Comparison of ENCODE assay signal across 8 cellular contexts in the genomic region with DNA sequence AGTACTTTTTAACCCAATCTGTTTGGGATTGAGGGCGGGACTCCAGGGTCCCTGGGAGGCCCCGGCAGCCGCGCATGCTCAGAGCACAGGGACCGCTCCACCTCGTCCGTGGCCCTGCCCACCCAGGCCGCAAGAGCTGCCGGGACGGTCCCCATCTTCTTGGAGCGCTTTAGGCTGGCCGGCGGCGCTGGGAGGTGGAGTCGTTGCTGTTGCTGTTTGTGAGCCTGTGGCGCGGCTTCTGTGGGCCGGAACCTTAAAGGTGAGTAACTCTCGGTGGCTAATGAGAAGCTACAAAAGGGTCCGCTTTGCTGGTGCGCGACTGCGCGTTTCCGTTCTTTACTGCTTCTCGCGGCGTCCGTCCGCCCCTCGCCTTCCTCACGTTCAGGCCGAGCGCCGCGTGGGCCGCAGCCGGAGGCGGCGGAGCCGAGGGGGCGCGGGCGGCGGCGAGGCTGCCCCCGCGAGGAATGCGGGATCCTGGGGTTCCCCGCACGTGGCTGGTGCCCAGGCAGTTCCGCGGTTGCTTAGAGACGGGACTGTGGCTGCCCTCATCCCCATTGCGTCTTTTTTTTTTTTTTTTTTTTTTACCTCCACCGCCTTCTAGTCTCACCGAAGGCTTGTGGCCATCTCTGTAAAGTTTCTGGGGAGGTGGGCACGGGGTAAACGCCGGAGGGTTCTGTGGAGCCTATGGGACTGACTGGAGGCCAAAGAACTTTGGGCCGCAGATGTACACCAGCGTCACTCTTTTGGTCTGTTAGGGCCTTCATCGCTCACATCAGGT. TPM values are rescaled to one million over a fixed set of nuclear protein-coding genes. Genes with fewer than 3 reads are reported as not detected.
A peak's percentile ranks its signal among the peaks of the same experiment; 100 is the strongest.
DNase-seq lines count a peak whose midpoint lies in the region; ATAC-seq and TF ChIP-seq lines count a peak whose summit lies in the region.

A gene (plus strand): TSS at position 154 of the 778 bp plus-strand sequence. CDS start 2,090 bp downstream, outside the sequence.

- H3K9me3 ChIP-seq in adrenal gland (replicated peaks in 1 of 3) (no peaks in the 10 kb centered on the region), heart left ventricle (no peaks in the 10 kb centered on the region), upper lobe of left lung (no peaks in the 10 kb centered on the region)

- H3K4me1 ChIP-seq in adrenal gland (replicated peaks in 1 of 2) (peaks cover 0 to 17% of the 10 kb centered on the region in 2 donors), heart left ventricle (peaks cover 0 to 31% (median 7%) of the 10 kb centered on the region in 12 donors), upper lobe of left lung (peaks cover 8 to 16% (median 8%) of the 10 kb centered on the region in 4 donors)

- no peaks in the 10 kb centered on the region for H3K27me3 ChIP-seq in adrenal gland
- H3K27me3 ChIP-seq in heart left ventricle, result no peaks in the 10 kb centered on the region
- no peaks in the 10 kb centered on the region for H3K27me3 ChIP-seq in upper lobe of left lung

- TF ChIP-seq POLR2A in adrenal gland (IDR thresholded peaks at IDR 0.05) (peak; percentile 24 to 71), heart left ventricle (IDR thresholded peaks at IDR 0.05) (peak in 1 of 2 donors; percentile 76), upper lobe of left lung (IDR thresholded peaks at IDR 0.05) (peak in 3 of 4 donors; percentile 41 to 81 (median 60))

- no peak for TF ChIP-seq EP300 in upper lobe of left lung (IDR thresholded peaks at IDR 0.05)

- peak within 1 kb of the TSS; percentile 62 for H3K4me3 ChIP-seq in GM12875 (ENCODE audit: low read depth, low read length)
- peak within 1 kb of the TSS; percentile 60 to 82 (median 70) for H3K4me3 ChIP-seq in adrenal gland
- peak within 1 kb of the TSS; percentile 65 to 98 (median 84) for H3K4me3 ChIP-seq in heart left ventricle
- H3K4me3 ChIP-seq in upper lobe of left lung, result peak within 1 kb of the TSS; percentile 71 to 99 (median 86)

- intact Hi-C loops in adrenal gland (cut with DNase I) (no loop called here), heart left ventricle (cut with DNase I) (loop anchor here in 3 of 10 donors (10.0 kb wide), 3 partner anchors 104 to 274 kb away; a partner anchor contains a TSS), posterior cingulate gyrus (cut with DNase I) (no loop called here)

- TF ChIP-seq CTCF in GM12875 (IDR thresholded peaks at IDR 0.05; ENCODE audit: borderline replicate concordance, insufficient read depth, low read depth, low read length), result no peak
- TF ChIP-seq CTCF in adrenal gland (IDR thresholded peaks at IDR 0.05), result no peak
- peak in 1 of 12 donors; percentile 17 for TF ChIP-seq CTCF in heart left ventricle (IDR thresholded peaks at IDR 0.05)
- no peak for TF ChIP-seq CTCF in upper lobe of left lung (IDR thresholded peaks at IDR 0.05)

- WGBS in adrenal gland, 4 donors, result 0 to 1% (median 0%) methylated on average over 19 to 63 of the region's 63 CpGs
- 0% methylated on average over 54 to 63 of the region's 63 CpGs for WGBS in heart left ventricle, 4 donors
- WGBS in upper lobe of left lung, 2 donors, result 0 to 1% methylated on average over 37 to 50 of the region's 63 CpGs

- H3K36me3 ChIP-seq in adrenal gland (replicated peaks in 1 of 2), result peaks cover 0 to 9% of the 10 kb centered on the region in 2 donors
- H3K36me3 ChIP-seq in heart left ventricle, result peaks cover 0 to 32% (median 28%) of the 10 kb centered on the region in 9 donors
- H3K36me3 ChIP-seq in upper lobe of left lung, result peaks cover 0 to 24% (median 6%) of the 10 kb centered on the region in 4 donors

- H3K27ac ChIP-seq in adrenal gland (peak within 1 kb of the TSS in 4 of 5 donors; percentile 60 to 84 (median 72)), heart left ventricle (peak within 1 kb of the TSS; percentile 74 to 91 (median 79)), upper lobe of left lung (peak within 1 kb of the TSS; percentile 78 to 91 (median 85))

- DNase-seq in NCI-H1436 treated with DMSO at 0.1 percent for 48 hours (lab: John Stamatoyannopoulos, UW) (peak; percentile 44), T-helper 1 cell (peak; percentile 85 to 96 (median 87)), adrenal gland (peak; percentile 90 to 93 (median 92)), heart left ventricle (peak; percentile 93 to 97 (median 96)), posterior cingulate gyrus (peak; percentile 87 to 99 (median 92)), upper lobe of left lung (peak; percentile 94 to 97)

- ATAC-seq in HG02763 (IDR thresholded peaks at IDR 0.05; ENCODE audit: unreplicated experiment) (peak; percentile 96), heart left ventricle (peak; percentile 100), upper lobe of left lung (ENCODE audit: low FRiP score in 2 of 2) (peak; percentile 97 to 100)

RNA-seq across cellular contexts. Expression of the gene that starts here (rescaled TPM):
- total RNA-seq in adrenal gland (10 to 100 TPM; 30.1 to 82.9 (median 70.6) TPM), heart left ventricle (10 to 100 TPM; 37.4 to 60.6 (median 53.9) TPM), upper lobe of left lung (100 to 1,000 TPM in 1 of 6 donors, 10 to 100 TPM in 5; 29.3 to 111 (median 55.7) TPM)
- polyA plus RNA-seq in adrenal gland (100 to 1,000 TPM in 1 of 3 donors, 10 to 100 TPM in 2; 66.1 to 210 (median 72.6) TPM), heart left ventricle (10 to 100 TPM; 42.7 to 94.0 TPM)

Comparison
In these comparisons a context has a peak if more than half of its experiments do, and no peak if none do; other contexts are left out.
1. Peak in every context shown above with its lines: DNase-seq, ATAC-seq, H3K4me3 ChIP-seq and H3K27ac ChIP-seq.
2. DNase-seq: peak in every context shown above with its lines; median percentile 96 in heart left ventricle; 96 in upper lobe of left lung; 92 in posterior cingulate gyrus; 92 in adrenal gland; 87 in T-helper 1 cell; 44 in NCI-H1436 treated with DMSO at 0.1 percent for 48 hours.